In genomic region chr2:62314291-62314690, GRCh38 we compare ENCODE assay signal across 19 cellular contexts.
DNase-seq lines count a peak whose midpoint lies in the region; ATAC-seq, FAIRE-seq and TF ChIP-seq lines count a peak whose summit lies in the region.
"Had no signal": no experiment of that assay in that cellular context is flagged by ENCODE, and none has a peak within 500 bp of the region (broad histone marks: within the 10 kb centered on the region; RNA-seq: fewer than 3 reads in every experiment).

No MANE protein-coding gene starts in this region.

- H3K9me3 ChIP-seq in HepG2 (ENCODE audit: low read length) (no peaks in the 10 kb centered on the region), right lobe of liver (no peaks in the 10 kb centered on the region), K562 (replicated peaks; ENCODE audit: control insufficient read depth, insufficient read depth, low read depth, low read length) (no peaks in the 10 kb centered on the region)
- H3K9me3 ChIP-seq: esophagus squamous epithelium had no signal

- H3K79me2 ChIP-seq in HepG2 (ENCODE audit: insufficient read depth, low read length) = no peaks in the 10 kb centered on the region
- H3K79me2 ChIP-seq in K562 (ENCODE audit: control insufficient read depth, insufficient read depth, low read length) = 0 out of 3 replicates have a peak, but pooled peaks cover 4% of the 10 kb centered on the region

- no peak for TF ChIP-seq POLR2A in HepG2 (IDR thresholded peaks at IDR 0.05; ENCODE audit: insufficient read depth in 1 of 2, low read depth in 2 of 2, low read length in 2 of 2)
- no peak for TF ChIP-seq POLR2A in right lobe of liver (IDR thresholded peaks at IDR 0.05)
- TF ChIP-seq POLR2A in NB4 (IDR thresholded peaks at IDR 0.05; ENCODE audit: extremely low read depth, insufficient read length) = no peak
- no peak for TF ChIP-seq POLR2A in K562 (conservative IDR thresholded peaks at IDR 0.05)

- no peak for DNase-seq in HepG2 (ENCODE audit: low spot score)
- no peak for DNase-seq in right lobe of liver
- no peak for DNase-seq in NB4 (ENCODE audit: low read depth)
- DNase-seq in K562 (ENCODE audit: extremely low read depth in 1 of 4, low spot score in 3 of 4) = no peak
- no peak for DNase-seq in amniotic stem cell (lab: John Stamatoyannopoulos, UW)
- no peak for DNase-seq in dermis blood vessel endothelial cell
- no peak for DNase-seq in stimulated activated CD4-positive, alpha-beta T cell treated with anti-CD3 and anti-CD28 coated beads, Interleukin-1b, Interleukin-23, amount 100 ng/mL, for 48 hours
- DNase-seq: Calu3, esophagus squamous epithelium, Karpas-422, NCI-H1092 treated with DMSO at 0.1 percent for 48 hours, NCI-H526, Right ventricle myocardium superior had no signal

- ATAC-seq in HepG2 (no peak), right lobe of liver (no peak), K562 (no peak), HG03045 (IDR thresholded peaks at IDR 0.05; ENCODE audit: unreplicated experiment) (no peak)
- ATAC-seq: HCT116, left lobe of liver, sciatic nerve, WTC11 had no signal

- H3K9me1 ChIP-seq in K562 (ENCODE audit: control insufficient read depth, insufficient read depth, low read length) = no peaks in the 10 kb centered on the region

- no peak overlapping the region for H3K27ac ChIP-seq in HepG2 (ENCODE audit: extremely low read length, insufficient read depth, low read length)
- H3K27ac ChIP-seq in right lobe of liver = no peak overlapping the region
- H3K27ac ChIP-seq in K562 (ENCODE audit: extremely low read depth, low read depth, low read length) = no peak overlapping the region; the same call in 1 of the 3 replicates
- H3K27ac ChIP-seq: cardiac muscle cell, esophagus squamous epithelium had no signal

- no peak overlapping the region for H3K4me2 ChIP-seq in HepG2 (ENCODE audit: low read depth, low read length)
- no peak overlapping the region for H3K4me2 ChIP-seq in K562 (ENCODE audit: insufficient read depth, low read length)

- H3K36me3 ChIP-seq in HepG2 (replicated peaks in 1 of 2; ENCODE audit: control insufficient read depth in 1 of 2, insufficient read depth in 2 of 2, low read length in 2 of 2) (no peaks in the 10 kb centered on the region), right lobe of liver (no peaks in the 10 kb centered on the region), K562 (ENCODE audit: control insufficient read depth, insufficient read depth, low read length) (no peaks in the 10 kb centered on the region)
- H3K36me3 ChIP-seq: cardiac muscle cell, esophagus squamous epithelium had no signal

- in situ Hi-C loops in HepG2 (cut with HindIII; ENCODE audit: extremely low pct_ligation_motif_present, low pct_unique_long_range_greater_than_20kb) = no loop called here
- in situ Hi-C loops in K562 (cut with MboI) = no loop called here

- H3K9ac ChIP-seq in HepG2 (ENCODE audit: insufficient read depth, low read depth, low read length) = no peak overlapping the region
- peak overlapping the region; percentile 9 to 33; a peak in 2 of 4 replicates for H3K9ac ChIP-seq in K562 (ENCODE audit: insufficient read depth in 1 of 2, low read depth in 2 of 2, low read length in 2 of 2)

- CTCF ChIA-PET in HepG2 (lab: Yijun Ruan, JAX; ENCODE audit: low intra/inter-chr PET ratio, low total read pairs) (no interaction called here), K562 (lab: Yijun Ruan, JAX; ENCODE audit: low intra/inter-chr PET ratio) (no interaction called here)

- no TSS peak for BruUV-seq in HepG2 (replicated peaks; lab: Mats Ljungman, UMichigan)
- no TSS peak for BruUV-seq in K562 (replicated peaks; lab: Mats Ljungman, UMichigan)

- H2AFZ ChIP-seq in HepG2 (ENCODE audit: low read length) (no peak overlapping the region), K562 (ENCODE audit: low read depth, low read length) (0 out of 2 replicates have a peak overlapping the region, but pooled peaks have one; percentile 7)

- peaks cover 6% of the 10 kb centered on the region; the same call in 1 of the 2 replicates for H3K4me1 ChIP-seq in HepG2 (ENCODE audit: insufficient read depth, low read length)
- H3K4me1 ChIP-seq in right lobe of liver = no peaks in the 10 kb centered on the region
- peaks cover 15 to 31% of the 10 kb centered on the region in 2 experiments; a peak in 4 of 5 replicates for H3K4me1 ChIP-seq in K562 (replicated peaks in 1 of 2; ENCODE audit: control insufficient read depth in 2 of 2, insufficient read depth in 2 of 2, low read length in 2 of 2)

- H4K20me1 ChIP-seq in HepG2 (ENCODE audit: insufficient read depth, low read length) = no peaks in the 10 kb centered on the region
- H4K20me1 ChIP-seq in K562 (replicated peaks; ENCODE audit: control insufficient read depth, insufficient read depth, low read length) = no peaks in the 10 kb centered on the region

- WGBS in HepG2 (ENCODE audit: low lambda C conversion rate) = 3% methylated on average over 2 of the region's 2 CpGs
- WGBS in right lobe of liver (ENCODE audit: insufficient coverage, low coverage, low lambda C conversion rate, missing lambda C conversion rate) = 65% methylated on average over 2 of the region's 2 CpGs
- WGBS in K562 (ENCODE audit: insufficient coverage, low coverage, missing lambda C conversion rate) = 0% methylated on average over 2 of the region's 2 CpGs

- no peak for TF ChIP-seq CTCF in HepG2 (CRISPR knock-in tag; IDR thresholded peaks at IDR 0.05)
- TF ChIP-seq CTCF in right lobe of liver (IDR thresholded peaks at IDR 0.05) = no peak
- TF ChIP-seq CTCF in NB4 (IDR thresholded peaks at IDR 0.05; ENCODE audit: low read depth, low read length) = no peak
- TF ChIP-seq CTCF in K562 (IDR thresholded peaks at IDR 0.05 in 2 of 3, conservative IDR thresholded peaks at IDR 0.05 in 1 of 3; ENCODE audit: insufficient read depth in 2 of 3, low read depth in 1 of 3, low read length in 3 of 3) = no peak

- FAIRE-seq in HepG2 (lab: Jason Lieb, UNC) = no peak
- FAIRE-seq in K562 (lab: Jason Lieb, UNC) = no peak

- H3K4me3 ChIP-seq in HepG2 (replicated peaks in 1 of 3; ENCODE audit: insufficient read depth in 1 of 3, low read depth in 2 of 3, low read length in 3 of 3) = no peak overlapping the region
- no peak overlapping the region for H3K4me3 ChIP-seq in right lobe of liver
- peak overlapping the region; percentile 26 for H3K4me3 ChIP-seq in NB4 (ENCODE audit: low read depth, low read length)
- H3K4me3 ChIP-seq in K562 = no peak overlapping the region
- H3K4me3 ChIP-seq: cardiac muscle cell, esophagus squamous epithelium had no signal

- TF ChIP-seq RAD21 in HepG2 (CRISPR knock-in tag; IDR thresholded peaks at IDR 0.05) (no peak), K562 (CRISPR knock-in tag; conservative IDR thresholded peaks at IDR 0.05 in 1 of 2, IDR thresholded peaks at IDR 0.05 in 1 of 2) (no peak)

- POLR2A ChIA-PET in HepG2 (lab: Yijun Ruan, JAX) = no interaction called here
- POLR2A ChIA-PET in K562 (lab: Yijun Ruan, JAX) = interaction anchor here (0.6 to 1.5 kb wide), 5 partner anchors 9 to 343 kb away, joined by 3 to 6 read pairs (median 3); no protein-coding TSS in a partner anchor

- peaks cover 0 to under 1% of the 10 kb centered on the region in 2 experiments; a peak in 2 of 5 replicates for H3K27me3 ChIP-seq in HepG2 (ENCODE audit: control insufficient read depth in 1 of 2, insufficient read depth in 2 of 2, low read length in 2 of 2)
- no peaks in the 10 kb centered on the region for H3K27me3 ChIP-seq in right lobe of liver
- no peaks in the 10 kb centered on the region for H3K27me3 ChIP-seq in K562 (ENCODE audit: control insufficient read depth in 2 of 2, insufficient read depth in 2 of 2, low read length in 2 of 2)
- H3K27me3 ChIP-seq: cardiac muscle cell, esophagus squamous epithelium had no signal

- TF ChIP-seq EP300 in HepG2 (IDR thresholded peaks at IDR 0.05; ENCODE audit: low read depth in 2 of 2, low read length in 2 of 2) (no peak), HepG2 (CRISPR knock-in tag; IDR thresholded peaks at IDR 0.05; ENCODE audit: borderline replicate concordance) (no peak), K562 (IDR thresholded peaks at IDR 0.05; ENCODE audit: low read length) (no peak)

- intact Hi-C loops in HepG2 (cut with micrococcal nuclease; ENCODE audit: unreplicated experiment) (no loop called here), right lobe of liver (cut with DNase I) (no loop called here), K562 (cut with micrococcal nuclease) (no loop called here)

TF ChIP-seq in HepG2, 621 proteins besides CTCF, POLR2A, EP300 and RAD21:
- no peak for TF ChIP-seq ZNF777 (CRISPR knock-in tag; IDR thresholded peaks at IDR 0.05)
- peak; percentile 38 to 45; a peak in 2 of 4 replicates for TF ChIP-seq MAFK (conservative IDR thresholded peaks at IDR 0.05 in 1 of 2, IDR thresholded peaks at IDR 0.05 in 1 of 2; ENCODE audit: low read length in 2 of 2)

TF ChIP-seq in K562, 482 proteins besides CTCF, POLR2A, EP300 and RAD21 (continues in another document):
- TF ChIP-seq DPF2 (IDR thresholded peaks at IDR 0.05) (0 out of 2 replicates have a peak, but pooled peaks have one; percentile 1), EHMT2 (IDR thresholded peaks at IDR 0.05) (no peak), SMAD3 (CRISPR knock-in tag; conservative IDR thresholded peaks at IDR 0.05) (no peak), DMBX1 (CRISPR knock-in tag; IDR thresholded peaks at IDR 0.05; ENCODE audit: borderline replicate concordance) (no peak), ZNF316 (IDR thresholded peaks at IDR 0.05) (peak; percentile 83), CLOCK (CRISPR knock-in tag; IDR thresholded peaks at IDR 0.05; ENCODE audit: borderline replicate concordance) (no peak), RFX5 (IDR thresholded peaks at IDR 0.05; ENCODE audit: low read depth, low read length) (no peak), SP2 (IDR thresholded peaks at IDR 0.05; ENCODE audit: extremely low read depth, low read depth, low read length, poor library complexity, severe bottlenecking) (no peak)

Comparison
In these comparisons a context has a peak if more than half of its experiments do, and no peak if none do; other contexts are left out.
1. Of the 241 proteins assayed by ChIP-seq in both HepG2 and K562: peak only in HepG2: none; only in K562: DPF2, GABPA, MAFF and MAFG; in both: MAFK; in neither: 236.